ENCODE assay signal across 31 cellular contexts in genomic region chr2:159349674-159350299, GRCh38.
DNase-seq lines count a peak whose midpoint lies in the region; ATAC-seq, FAIRE-seq and TF ChIP-seq lines count a peak whose summit lies in the region.
"Had no signal": no experiment of that assay in that cellular context is flagged by ENCODE, and none has a peak within 500 bp of the region (broad histone marks: within the 10 kb centered on the region; RNA-seq: fewer than 3 reads in every experiment).

No MANE protein-coding gene starts in this region.

- H3K4me3 ChIP-seq in PC-3 (ENCODE audit: low read length) (no peak overlapping the region), K562 (no peak overlapping the region)
- no peak overlapping the region for H3K4me3 ChIP-seq in CD4-positive, alpha-beta memory T cell (ENCODE audit: low read length in 2 of 2)
- H3K4me3 ChIP-seq: left ventricle myocardium inferior, Peyer's patch, right atrium auricular region, SJSA1, stomach, uterus had no signal

- no peaks in the 10 kb centered on the region for H3K36me3 ChIP-seq in PC-3 (ENCODE audit: low read depth, low read length)
- H3K36me3 ChIP-seq in K562 (ENCODE audit: control insufficient read depth, insufficient read depth, low read length): peaks cover 3% of the 10 kb centered on the region; the same call in 1 of the 3 replicates
- H3K36me3 ChIP-seq in CD4-positive, alpha-beta memory T cell (ENCODE audit: insufficient read depth, low read length): no peaks in the 10 kb centered on the region
- H3K36me3 ChIP-seq: uterus had no signal

- TF ChIP-seq RAD21 in K562 (CRISPR knock-in tag; conservative IDR thresholded peaks at IDR 0.05 in 1 of 2, IDR thresholded peaks at IDR 0.05 in 1 of 2): no peak

- no peaks in the 10 kb centered on the region for H3K27me3 ChIP-seq in PC-3 (ENCODE audit: low read length)
- no peaks in the 10 kb centered on the region for H3K27me3 ChIP-seq in K562 (ENCODE audit: control insufficient read depth in 2 of 2, insufficient read depth in 2 of 2, low read length in 2 of 2)
- no peaks in the 10 kb centered on the region for H3K27me3 ChIP-seq in CD4-positive, alpha-beta memory T cell (ENCODE audit: insufficient read depth, low read length)
- H3K27me3 ChIP-seq: Peyer's patch, right atrium auricular region, SJSA1, stomach, uterus had no signal

- H3K27ac ChIP-seq in PC-3 (ENCODE audit: low read length) (peak overlapping the region; percentile 34), K562 (ENCODE audit: extremely low read depth, low read depth, low read length) (no peak overlapping the region)
- no peak overlapping the region for H3K27ac ChIP-seq in CD4-positive, alpha-beta memory T cell (ENCODE audit: low read depth, low read length)
- H3K27ac ChIP-seq: left ventricle myocardium inferior, parathyroid adenoma, Peyer's patch, right atrium auricular region, SJSA1, stomach, uterus had no signal

- no peaks in the 10 kb centered on the region for H3K36me3 Mint-ChIP-seq in activated T-cell treated with anti-CD3 and anti-CD28 coated beads, Interleukin-2, amount 50 U/mL, for 72 hours (ENCODE audit: insufficient read depth in 2 of 2)
- H3K36me3 Mint-ChIP-seq in activated T-cell treated with anti-CD3 and anti-CD28 coated beads, Interleukin-2, amount 50 U/mL, for 24 hours (ENCODE audit: low read depth): peaks cover 15% of the 10 kb centered on the region
- H3K36me3 Mint-ChIP-seq in CD4-positive, alpha-beta memory T cell: peaks cover 23 to 36% of the 10 kb centered on the region in 2 donors

- H4K20me1 ChIP-seq in PC-3 (ENCODE audit: low read length) (no peaks in the 10 kb centered on the region), K562 (replicated peaks; ENCODE audit: control insufficient read depth, insufficient read depth, low read length) (no peaks in the 10 kb centered on the region)

- in situ Hi-C loops in K562 (cut with MboI): no loop called here

- TF ChIP-seq POLR2A in K562 (conservative IDR thresholded peaks at IDR 0.05): no peak

- H3K4me1 Mint-ChIP-seq in activated T-cell treated with anti-CD3 and anti-CD28 coated beads, Interleukin-2, amount 50 U/mL, for 72 hours (ENCODE audit: low read depth): no peaks in the 10 kb centered on the region
- no peaks in the 10 kb centered on the region for H3K4me1 Mint-ChIP-seq in activated T-cell treated with anti-CD3 and anti-CD28 coated beads, Interleukin-2, amount 50 U/mL, for 24 hours (ENCODE audit: low read depth)
- H3K4me1 Mint-ChIP-seq in CD4-positive, alpha-beta memory T cell: no peaks in the 10 kb centered on the region
- H3K4me1 Mint-ChIP-seq: activated naive CD4-positive, alpha-beta T cell treated with anti-CD3 and anti-CD28 coated beads, Interleukin-2, amount 50 U/mL, for 24 hours had no signal

- no peaks in the 10 kb centered on the region for H3K9me1 ChIP-seq in K562 (ENCODE audit: control insufficient read depth, insufficient read depth, low read length)

- CTCF ChIA-PET in PC-3 (lab: Charles Lee) (no interaction called here), K562 (lab: Yijun Ruan, JAX; ENCODE audit: low intra/inter-chr PET ratio) (no interaction called here)
- CTCF ChIA-PET in CD4-positive, alpha-beta memory T cell (lab: Charles Lee; ENCODE audit: partially characterized antibody): no interaction called here

- no peaks in the 10 kb centered on the region for H3K9me3 Mint-ChIP-seq in activated T-cell treated with anti-CD3 and anti-CD28 coated beads, Interleukin-2, amount 50 U/mL, for 72 hours
- H3K9me3 Mint-ChIP-seq in activated T-cell treated with anti-CD3 and anti-CD28 coated beads, Interleukin-2, amount 50 U/mL, for 24 hours: no peaks in the 10 kb centered on the region
- peaks cover 0 to 2% (median 0%) of the 10 kb centered on the region in 8 donors for H3K9me3 Mint-ChIP-seq in CD4-positive, alpha-beta memory T cell
- H3K9me3 Mint-ChIP-seq: activated naive CD4-positive, alpha-beta T cell treated with anti-CD3 and anti-CD28 coated beads, Interleukin-2, amount 50 U/mL, for 24 hours; activated T-helper 1 cell treated with anti-CD3 and anti-CD28 coated beads, Interleukin-12 subunit alpha, Interleukin-12 subunit beta, Interleukin-2, Interleukin-4 antibody, amounts not matched to agents 30 ng/mL and 10 ng/mL and 1 ng/mL, durations not matched to agents 14 hours and 24 hours and 36 hours; CD4-positive, CD25-positive, alpha-beta regulatory T cell had no signal

- peaks cover 12% of the 10 kb centered on the region for H3K4me1 ChIP-seq in PC-3 (ENCODE audit: insufficient read depth, low read length)
- H3K4me1 ChIP-seq in K562 (replicated peaks in 1 of 2; ENCODE audit: control insufficient read depth in 2 of 2, insufficient read depth in 2 of 2, low read length in 2 of 2): peaks cover 0 to 7% of the 10 kb centered on the region in 2 experiments; a peak in 2 of 5 replicates
- no peaks in the 10 kb centered on the region for H3K4me1 ChIP-seq in CD4-positive, alpha-beta memory T cell (ENCODE audit: insufficient read depth, low read length)
- H3K4me1 ChIP-seq: parathyroid adenoma, Peyer's patch, right atrium auricular region, SJSA1, stomach, uterus had no signal

- intact Hi-C loops in PC-3 (cut with micrococcal nuclease) (no loop called here), K562 (cut with micrococcal nuclease) (no loop called here), sciatic nerve (cut with DNase I) (no loop called here)
- intact Hi-C loops in CD4-positive, alpha-beta memory T cell (cut with micrococcal nuclease): no loop called here

- H2AFZ ChIP-seq in PC-3 (ENCODE audit: low read length): no peak overlapping the region
- H2AFZ ChIP-seq in K562 (ENCODE audit: low read depth, low read length): 0 out of 2 replicates have a peak overlapping the region, but pooled peaks have one; percentile 16
- H2AFZ ChIP-seq: parathyroid adenoma had no signal

- BruUV-seq in PC-3 (replicated peaks; lab: Mats Ljungman, UMichigan) (TSS peak; percentile 67), K562 (replicated peaks; lab: Mats Ljungman, UMichigan) (no TSS peak)

- H3K4me3 Mint-ChIP-seq in activated T-cell treated with anti-CD3 and anti-CD28 coated beads, Interleukin-2, amount 50 U/mL, for 72 hours: no peak overlapping the region
- H3K4me3 Mint-ChIP-seq in activated T-cell treated with anti-CD3 and anti-CD28 coated beads, Interleukin-2, amount 50 U/mL, for 24 hours: no peak overlapping the region
- no peak overlapping the region for H3K4me3 Mint-ChIP-seq in CD4-positive, alpha-beta memory T cell
- H3K4me3 Mint-ChIP-seq: activated naive CD4-positive, alpha-beta T cell treated with anti-CD3 and anti-CD28 coated beads, Interleukin-2, amount 50 U/mL, for 24 hours; activated T-helper 1 cell treated with anti-CD3 and anti-CD28 coated beads, Interleukin-12 subunit alpha, Interleukin-12 subunit beta, Interleukin-2, Interleukin-4 antibody, amounts not matched to agents 30 ng/mL and 10 ng/mL and 1 ng/mL, durations not matched to agents 14 hours and 24 hours and 36 hours; CD4-positive, CD25-positive, alpha-beta regulatory T cell had no signal

- H3K9me3 ChIP-seq in PC-3 (ENCODE audit: low read length) (no peaks in the 10 kb centered on the region), K562 (replicated peaks; ENCODE audit: control insufficient read depth, insufficient read depth, low read depth, low read length) (no peaks in the 10 kb centered on the region)
- H3K9me3 ChIP-seq in CD4-positive, alpha-beta memory T cell (ENCODE audit: control insufficient read depth in 1 of 2, low read length in 2 of 2): no peaks in the 10 kb centered on the region
- H3K9me3 ChIP-seq: left ventricle myocardium inferior, Peyer's patch, right atrium auricular region, SJSA1, stomach, uterus had no signal

- POLR2A ChIA-PET in PC-3 (lab: Charles Lee; ENCODE audit: unreplicated experiment): no interaction called here
- POLR2A ChIA-PET in K562 (lab: Yijun Ruan, JAX): interaction anchor here (1.2 kb wide), 1 partner anchor 14 kb away, joined by 3 read pairs; no protein-coding TSS in a partner anchor
- POLR2A ChIA-PET in CD4-positive, alpha-beta memory T cell (lab: Charles Lee; ENCODE audit: partially characterized antibody): no interaction called here

- H3K79me2 ChIP-seq in PC-3 (ENCODE audit: low read length) (no peaks in the 10 kb centered on the region), K562 (ENCODE audit: control insufficient read depth, insufficient read depth, low read length) (no peaks in the 10 kb centered on the region)
- H3K79me2 ChIP-seq: parathyroid adenoma had no signal

- no peaks in the 10 kb centered on the region for H3K9me2 ChIP-seq in PC-3 (replicated peaks; ENCODE audit: low read length)

- no peak for DNase-seq in activated T-cell treated with anti-CD3 and anti-CD28 coated beads, Interleukin-2, amount 50 U/mL, for 72 hours
- no peak for DNase-seq in activated T-cell treated with anti-CD3 and anti-CD28 coated beads, Interleukin-2, amount 50 U/mL, for 24 hours
- DNase-seq in PC-3 (peak; percentile 84), K562 (ENCODE audit: extremely low read depth in 1 of 4, low spot score in 3 of 4) (peak in 1 of 4 experiments; percentile 46), sciatic nerve (ENCODE audit: low spot score) (no peak), SHP77 (lab: John Stamatoyannopoulos, UW) (no peak)
- DNase-seq in CD4-positive, alpha-beta memory T cell: no peak
- DNase-seq: activated CD4-positive, alpha-beta T cell treated with anti-CD3 and anti-CD28 coated beads, Interleukin-2, amount 50 U/mL, for 1 hour; AML-193; CD4-positive, CD25-positive, alpha-beta regulatory T cell; effector CD8-positive, alpha-beta T cell; erythroblast; islet precursor cell; Karpas-422; left ventricle myocardium inferior; NCI-H1436 treated with DMSO at 0.1 percent for 48 hours; NCI-H2081 treated with DMSO at 0.1 percent for 48 hours; NCI-H345; Peyer's patch; stomach; T1000; uterus had no signal

- H3K27me3 Mint-ChIP-seq in activated T-cell treated with anti-CD3 and anti-CD28 coated beads, Interleukin-2, amount 50 U/mL, for 72 hours (ENCODE audit: low read depth): no peaks in the 10 kb centered on the region
- H3K27me3 Mint-ChIP-seq in activated T-cell treated with anti-CD3 and anti-CD28 coated beads, Interleukin-2, amount 50 U/mL, for 24 hours: no peaks in the 10 kb centered on the region
- no peaks in the 10 kb centered on the region for H3K27me3 Mint-ChIP-seq in CD4-positive, alpha-beta memory T cell
- H3K27me3 Mint-ChIP-seq: activated naive CD4-positive, alpha-beta T cell treated with anti-CD3 and anti-CD28 coated beads, Interleukin-2, amount 50 U/mL, for 24 hours; CD4-positive, CD25-positive, alpha-beta regulatory T cell had no signal

- H3K27ac Mint-ChIP-seq in activated T-cell treated with anti-CD3 and anti-CD28 coated beads, Interleukin-2, amount 50 U/mL, for 72 hours: no peak overlapping the region
- no peak overlapping the region for H3K27ac Mint-ChIP-seq in activated T-cell treated with anti-CD3 and anti-CD28 coated beads, Interleukin-2, amount 50 U/mL, for 24 hours
- H3K27ac Mint-ChIP-seq in CD4-positive, alpha-beta memory T cell: peak overlapping the region in 1 of 7 donors; percentile 42
- H3K27ac Mint-ChIP-seq: activated naive CD4-positive, alpha-beta T cell treated with anti-CD3 and anti-CD28 coated beads, Interleukin-2, amount 50 U/mL, for 24 hours; activated T-helper 1 cell treated with anti-CD3 and anti-CD28 coated beads, Interleukin-12 subunit alpha, Interleukin-12 subunit beta, Interleukin-2, Interleukin-4 antibody, amounts not matched to agents 30 ng/mL and 10 ng/mL and 1 ng/mL, durations not matched to agents 14 hours and 24 hours and 36 hours had no signal

- FAIRE-seq in K562 (lab: Jason Lieb, UNC): peak; percentile 63
- FAIRE-seq: colon, GM12891, H1 had no signal

- H3K4me2 ChIP-seq in PC-3 (ENCODE audit: low read length) (no peak overlapping the region; the same call in 1 of the 2 replicates), K562 (ENCODE audit: insufficient read depth, low read length) (peak overlapping the region; percentile 1; the same call in 1 of the 2 replicates)

- TF ChIP-seq CTCF in PC-3 (conservative IDR thresholded peaks at IDR 0.05; ENCODE audit: low read depth, low read length): no peak
- no peak for TF ChIP-seq CTCF in K562 (IDR thresholded peaks at IDR 0.05 in 2 of 3, conservative IDR thresholded peaks at IDR 0.05 in 1 of 3; ENCODE audit: insufficient read depth in 2 of 3, low read depth in 1 of 3, low read length in 3 of 3)

- TF ChIP-seq EP300 in K562 (IDR thresholded peaks at IDR 0.05; ENCODE audit: low read length): no peak

- H3K9ac ChIP-seq in PC-3 (ENCODE audit: low read length) (no peak overlapping the region), K562 (ENCODE audit: insufficient read depth in 1 of 2, low read depth in 2 of 2, low read length in 2 of 2) (no peak overlapping the region)
- H3K9ac ChIP-seq: parathyroid adenoma had no signal

- H3F3A ChIP-seq in PC-3 (ENCODE audit: low read length, unreplicated experiment): no peaks in the 10 kb centered on the region

- ATAC-seq in activated T-cell treated with anti-CD3 and anti-CD28 coated beads, Interleukin-2, amount 50 U/mL, for 72 hours (replicated peaks in 1 of 2): peak; percentile 44 to 66
- peak; percentile 86 for ATAC-seq in PC-3
- ATAC-seq in K562: peak; percentile 74
- ATAC-seq in sciatic nerve: peak; percentile 20
- no peak for ATAC-seq in HG03108 (IDR thresholded peaks at IDR 0.05; ENCODE audit: unreplicated experiment)

- 13% methylated on average over 6 of the region's 6 CpGs for WGBS in K562 (ENCODE audit: insufficient coverage, low coverage, missing lambda C conversion rate)
